ENCODE assay signal across 9 cellular contexts in the genomic region with DNA sequence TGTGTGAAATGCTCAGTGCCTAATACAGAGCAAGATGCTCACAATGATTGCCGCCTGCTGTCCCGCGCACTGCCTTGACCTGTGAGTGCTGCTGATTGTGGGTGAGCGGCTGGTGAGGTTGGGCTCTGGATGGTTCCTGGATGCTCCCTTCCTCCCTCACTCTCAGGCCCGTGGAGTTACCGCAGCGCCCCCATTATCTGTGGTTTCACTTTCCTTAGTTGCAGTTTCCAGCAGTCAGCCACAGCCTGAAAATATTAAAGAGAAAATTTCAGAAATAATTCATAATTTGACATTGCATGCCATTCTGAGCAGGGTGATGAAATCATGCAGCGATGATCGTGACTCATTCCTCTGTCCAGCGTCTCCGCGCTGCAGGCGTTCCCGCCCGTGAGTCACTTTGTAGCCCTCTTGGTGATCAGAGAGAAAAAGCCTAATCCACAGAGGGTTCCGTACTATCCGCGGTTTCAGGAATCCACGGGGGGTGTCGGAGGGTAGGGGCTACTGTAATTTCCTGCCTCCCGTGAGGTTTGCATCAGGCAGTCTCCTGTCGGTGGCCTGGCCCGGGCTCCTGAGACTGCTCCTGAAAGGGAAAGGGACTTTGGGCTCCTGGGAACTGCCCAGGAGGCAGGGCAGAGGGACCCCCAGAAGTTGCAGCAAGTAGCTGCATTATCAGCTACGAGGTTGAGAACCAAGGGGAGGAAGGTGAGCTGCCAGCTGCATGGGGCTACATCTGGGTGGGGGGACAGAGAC. TPM values are rescaled to one million over a fixed set of nuclear protein-coding genes. Genes with fewer than 3 reads are reported as not detected.
DNase-seq lines count a peak whose midpoint lies in the region; ATAC-seq and TF ChIP-seq lines count a peak whose summit lies in the region.
"Had no signal": no experiment of that assay in that cellular context is flagged by ENCODE, and none has a peak within 500 bp of the region (broad histone marks: within the 10 kb centered on the region; RNA-seq: fewer than 3 reads in every experiment).

No MANE protein-coding gene starts in this region.

- peaks cover 4 to 13% of the 10 kb centered on the region in 2 donors for H3K4me1 ChIP-seq in esophagus (ENCODE audit: control insufficient read depth in 2 of 2, insufficient read depth in 2 of 2, low read length in 1 of 2)

- H3K4me3 ChIP-seq in esophagus (ENCODE audit: low read depth in 1 of 2, low read length in 2 of 2) = peak overlapping the region in 1 of 2 donors; percentile 29

- peak overlapping the region; percentile 89 to 91 for H3K27ac ChIP-seq in esophagus (ENCODE audit: low read depth in 2 of 2, low read length in 1 of 2)

- TF ChIP-seq CTCF in osteocyte (IDR thresholded peaks at IDR 0.05) = peak; percentile 46

- H3K4me1 Mint-ChIP-seq in osteocyte (ENCODE audit: unreplicated experiment) = peaks cover 59% of the 10 kb centered on the region

- no peaks in the 10 kb centered on the region for H3K27me3 ChIP-seq in esophagus (ENCODE audit: control insufficient read depth in 1 of 2, insufficient read depth in 2 of 2, low read length in 2 of 2)

- no peaks in the 10 kb centered on the region for H3K9me3 Mint-ChIP-seq in osteocyte (ENCODE audit: unreplicated experiment)
- H3K9me3 Mint-ChIP-seq: naive B cell had no signal

- no peaks in the 10 kb centered on the region for H3K9me3 ChIP-seq in esophagus (ENCODE audit: control insufficient read depth in 2 of 2, insufficient read depth in 1 of 2, low read depth in 1 of 2, low read length in 1 of 2)

- 15 to 25% methylated on average over 24 of the region's 24 CpGs for WGBS in esophagus, 2 donors

- peak overlapping the region; percentile 100 for H3K27ac Mint-ChIP-seq in osteocyte (ENCODE audit: unreplicated experiment)

- peaks cover 8 to 28% of the 10 kb centered on the region in 2 donors for H3K36me3 ChIP-seq in esophagus (ENCODE audit: control insufficient read depth in 2 of 2, insufficient read depth in 2 of 2, low read length in 1 of 2)

- peaks cover 25% of the 10 kb centered on the region for H3K36me3 Mint-ChIP-seq in osteocyte (ENCODE audit: unreplicated experiment)
- H3K36me3 Mint-ChIP-seq: naive B cell had no signal

- ATAC-seq in HG02852 (IDR thresholded peaks at IDR 0.05; ENCODE audit: unreplicated experiment) (no peak), HG03159 (IDR thresholded peaks at IDR 0.05; ENCODE audit: unreplicated experiment) (no peak)

- DNase-seq in Daoy (ENCODE audit: low read depth) (peak; percentile 91), OCI-M1 (lab: John Stamatoyannopoulos, UW) (peak; percentile 53), osteocyte (ENCODE audit: extremely low spot score, unreplicated experiment) (peak; percentile 95), NCI-H128 (lab: John Stamatoyannopoulos, UW; ENCODE audit: unreplicated experiment) (no peak), activated T-cell treated with anti-CD3 and anti-CD28 coated beads for 4 hours (no peak)
- DNase-seq: naive B cell had no signal

- H3K4me3 Mint-ChIP-seq in osteocyte (ENCODE audit: unreplicated experiment) = peak overlapping the region; percentile 53

- H3K27me3 Mint-ChIP-seq in osteocyte (ENCODE audit: unreplicated experiment) = no peaks in the 10 kb centered on the region
- H3K27me3 Mint-ChIP-seq: naive B cell had no signal

RNA-seq across cellular contexts. Expression of gene RPL3, which starts 10.6 kb away (rescaled TPM):
- total RNA-seq in Daoy (2014; rRNA removed; shearing (Covaris generic)) = 2,011 and 2,060 TPM in 2 replicates
- polyA plus RNA-seq in esophagus = 1,000 to 10,000 TPM; 1,521 to 2,885 TPM
- 1,770 and 1,792 TPM in 2 replicates for total RNA-seq in osteocyte

RNA-seq across cellular contexts. Expression of gene SYNGR1, which starts 41.0 kb away (rescaled TPM):
- total RNA-seq in Daoy (2014; rRNA removed; shearing (Covaris generic)) = 1.4 and 2.7 TPM in 2 replicates
- polyA plus RNA-seq in esophagus = 10 to 100 TPM; 32.5 to 39.8 TPM
- 24.0 and 26.6 TPM in 2 replicates for total RNA-seq in osteocyte

Comparison
In these comparisons a context has a peak if more than half of its experiments do, and no peak if none do; other contexts are left out.
1. DNase-seq: peak in Daoy (single experiment), OCI-M1 (single experiment) and osteocyte (single experiment); none in NCI-H128 (single experiment) and activated T-cell treated with anti-CD3 and anti-CD28 coated beads for 4 hours (single experiment).